8 cellular contexts compared by ENCODE assay signal in the genomic region with DNA sequence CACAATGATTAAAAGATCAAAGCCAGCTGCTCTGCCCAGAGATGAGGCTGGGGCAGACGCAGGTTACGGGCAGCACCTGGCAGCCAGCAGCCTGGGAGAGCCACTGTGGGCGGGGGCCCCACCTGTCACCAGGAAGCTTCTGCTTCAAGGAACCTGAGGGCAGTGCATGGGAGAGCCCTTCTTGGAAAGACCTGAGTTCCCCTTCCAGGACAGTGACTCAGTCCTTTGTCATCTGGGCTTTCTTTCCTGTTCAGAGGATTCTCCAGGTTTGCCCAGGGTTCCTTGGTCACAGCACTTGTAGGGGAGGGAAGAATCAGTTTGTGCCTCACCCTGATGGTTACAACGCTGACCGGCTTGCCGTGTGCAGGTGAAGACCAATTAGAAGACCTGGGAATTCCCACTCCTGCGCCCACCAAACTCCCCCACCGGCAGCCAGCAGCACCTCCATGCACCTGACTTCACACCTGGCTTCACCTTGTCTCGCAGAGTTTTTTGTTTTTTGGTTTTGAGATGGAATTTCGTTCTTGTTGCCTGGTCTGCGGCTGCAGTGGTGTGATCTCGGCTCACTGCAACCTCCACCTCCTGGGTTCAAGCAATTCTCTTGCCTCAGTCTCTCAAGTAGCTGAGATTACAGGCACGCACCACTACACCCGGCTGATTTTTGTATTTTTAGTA. TPM values are rescaled to one million over a fixed set of nuclear protein-coding genes. Genes with fewer than 3 reads are reported as not detected.
A peak's percentile ranks its signal among the peaks of the same experiment; 100 is the strongest.
DNase-seq lines count a peak whose midpoint lies in the region; ATAC-seq, FAIRE-seq and TF ChIP-seq lines count a peak whose summit lies in the region.

No MANE protein-coding gene starts in this region.

- peaks cover 0 to 2% of the 10 kb centered on the region in 2 experiments; a peak in 1 of 4 replicates for H3K27me3 ChIP-seq in GM12878 (replicated peaks in 1 of 2; ENCODE audit: control insufficient read depth in 2 of 2, insufficient read depth in 2 of 2, low read length in 1 of 2)
- no peaks in the 10 kb centered on the region for H3K27me3 ChIP-seq in prostate gland (replicated peaks; ENCODE audit: insufficient read depth)

- peak overlapping the region; percentile 54 for H3K9ac ChIP-seq in GM12878 (ENCODE audit: control insufficient read depth, insufficient read depth, low read length)

- H3K4me1 ChIP-seq in GM12878 (ENCODE audit: control insufficient read depth, insufficient read depth, low read length) (peaks cover 42% of the 10 kb centered on the region), prostate gland (replicated peaks) (no peaks in the 10 kb centered on the region)

- RAD21 ChIA-PET in GM12878 (lab: Charles Lee; ENCODE audit: unreplicated experiment), result interaction anchor here (0.9 to 2.8 kb wide), 3 partner anchors 12 to 469 kb away, joined by 3 to 9 read pairs (median 5); no protein-coding TSS in a partner anchor

- 16% methylated on average over 14 of the region's 14 CpGs for WGBS in GM12878 (ENCODE audit: insufficient coverage, insufficient replicate concordance, low lambda C conversion rate, missing lambda C conversion rate)
- WGBS in prostate gland, result 82% methylated on average over 14 of the region's 14 CpGs

- FAIRE-seq in GM12878 (lab: Jason Lieb, UNC), result peak; percentile 35

- DNase-seq in NCI-H2029 (lab: John Stamatoyannopoulos, UW) (peak; percentile 34), NCI-H2029 treated with DMSO at 0.1 percent for 48 hours (lab: John Stamatoyannopoulos, UW) (no peak), NCI-H69 (lab: John Stamatoyannopoulos, UW) (peak; percentile 57), GM12878 (ENCODE audit: low read depth, low spot score) (no peak), prostate gland (ENCODE audit: low spot score) (peak; percentile 40), mesothelial cell of epicardium (ENCODE audit: low spot score in 2 of 2, unreplicated experiment in 2 of 2) (no peak), medulla oblongata (ENCODE audit: extremely low spot score) (no peak), NCI-H526 treated with DMSO at 0.1 percent for 48 hours (lab: John Stamatoyannopoulos, UW) (no peak)

- no peak for TF ChIP-seq RAD21 in GM12878 (IDR thresholded peaks at IDR 0.05; ENCODE audit: insufficient read depth, low read depth, low read length)

- H3K36me3 ChIP-seq in GM12878 (ENCODE audit: control insufficient read depth in 2 of 2, insufficient read depth in 2 of 2, low read length in 1 of 2) (no peaks in the 10 kb centered on the region; a peak in 1 of 4 replicates), prostate gland (no peaks in the 10 kb centered on the region)

- H3K4me1 Mint-ChIP-seq in mesothelial cell of epicardium, result no peaks in the 10 kb centered on the region

- intact Hi-C loops in GM12878 (cut with micrococcal nuclease; ENCODE audit: unreplicated experiment), result loop anchor here (5.0 kb wide), 1 partner anchor 221 kb away; no protein-coding TSS in a partner anchor
- intact Hi-C loops in prostate gland (cut with DNase I), result no loop called here

- POLR2A ChIA-PET in GM12878 (lab: Charles Lee), result interaction anchor here (1.2 to 2.5 kb wide), 4 partner anchors 62 to 228 kb away, joined by 3 to 8 read pairs (median 6); a partner anchor contains a TSS

- no peak for TF ChIP-seq POLR2A in GM12878 (IDR thresholded peaks at IDR 0.05; ENCODE audit: low read depth, low read length)
- TF ChIP-seq POLR2A in prostate gland (IDR thresholded peaks at IDR 0.05), result no peak

- H3K27me3 Mint-ChIP-seq in mesothelial cell of epicardium (ENCODE audit: low read depth), result peaks cover 43% of the 10 kb centered on the region

- H3K27ac Mint-ChIP-seq in mesothelial cell of epicardium, result no peak overlapping the region

- no peaks in the 10 kb centered on the region for H3K9me3 ChIP-seq in GM12878 (replicated peaks; ENCODE audit: control insufficient read depth, insufficient read depth, low read length)
- H3K9me3 ChIP-seq in prostate gland, result no peaks in the 10 kb centered on the region

- H3K4me3 ChIP-seq in GM12878 (peak overlapping the region; percentile 59; the same call in 1 of the 2 replicates), prostate gland (no peak overlapping the region)

- peak overlapping the region; percentile 71 for H3K4me2 ChIP-seq in GM12878 (ENCODE audit: control insufficient read depth, insufficient read depth)

- no peak overlapping the region for H3K4me3 Mint-ChIP-seq in mesothelial cell of epicardium

- H4K20me1 ChIP-seq in GM12878 (ENCODE audit: control insufficient read depth, insufficient read depth), result no peaks in the 10 kb centered on the region

- SMC1A ChIA-PET in GM12878 (lab: Charles Lee; ENCODE audit: uncharacterized antibody, unreplicated experiment), result interaction anchor here (0.7 to 1.3 kb wide), 5 partner anchors 10 to 507 kb away, joined by 3 read pairs; no protein-coding TSS in a partner anchor

- H3K79me2 ChIP-seq in GM12878 (ENCODE audit: control insufficient read depth, insufficient read depth, low read length), result no peaks in the 10 kb centered on the region

- no peak for TF ChIP-seq EP300 in GM12878 (IDR thresholded peaks at IDR 0.05; ENCODE audit: borderline replicate concordance in 1 of 2, control insufficient read depth in 1 of 2, low read depth in 2 of 2, low read length in 2 of 2)

- no peak overlapping the region for H2AFZ ChIP-seq in GM12878 (ENCODE audit: control insufficient read depth, low read depth, low read length)

- H3K27ac ChIP-seq in GM12878 (ENCODE audit: control insufficient read depth, insufficient read depth), result peak overlapping the region; percentile 75
- no peak overlapping the region for H3K27ac ChIP-seq in prostate gland

- no peak for ATAC-seq in GM12878

- no TSS peak for BruUV-seq in GM12878 (replicated peaks; lab: Mats Ljungman, UMichigan)

- no peaks in the 10 kb centered on the region for H3K9me3 Mint-ChIP-seq in mesothelial cell of epicardium

- CTCF ChIA-PET in GM12878 (lab: Yijun Ruan, JAX), result interaction anchor here (0.6 to 5.9 kb wide), 11 partner anchors 12 to 220 kb away, joined by 3 to 32 read pairs (median 3); no protein-coding TSS in a partner anchor

- in situ Hi-C loops in GM12878 (cut with MboI), result loop anchor here (10.0 kb wide), 2 partner anchors 777 to 837 kb away; no protein-coding TSS in a partner anchor

- TF ChIP-seq CTCF in GM12878 (IDR thresholded peaks at IDR 0.05 in 2 of 3, conservative IDR thresholded peaks at IDR 0.05 in 1 of 3; ENCODE audit: control insufficient read depth in 2 of 3, extremely low read depth in 1 of 3, insufficient read depth in 1 of 3, low read depth in 3 of 3, low read length in 3 of 3) (no peak), prostate gland (IDR thresholded peaks at IDR 0.05) (no peak), mesothelial cell of epicardium (IDR thresholded peaks at IDR 0.05; ENCODE audit: unreplicated experiment) (no peak)

- H3K36me3 Mint-ChIP-seq in mesothelial cell of epicardium, result no peaks in the 10 kb centered on the region

TF ChIP-seq in GM12878, 131 proteins besides CTCF, POLR2A, EP300 and RAD21 (continues in another document):
- TF ChIP-seq CBX3 (IDR thresholded peaks at IDR 0.05; ENCODE audit: borderline replicate concordance, low read depth) (no peak), EZH2 (IDR thresholded peaks at IDR 0.05; ENCODE audit: borderline replicate concordance, control insufficient read depth, low read depth, low read length) (no peak), YBX1 (IDR thresholded peaks at IDR 0.05) (no peak), EED (IDR thresholded peaks at IDR 0.05; ENCODE audit: low read depth) (0 out of 2 replicates have a peak, but pooled peaks have one; percentile 28), ZNF622 (IDR thresholded peaks at IDR 0.05) (no peak), BHLHE40 (IDR thresholded peaks at IDR 0.05; ENCODE audit: borderline replicate concordance in 1 of 2, low read depth in 2 of 2, low read length in 1 of 2) (peak; percentile 35 to 45; a peak in 1 of 4 replicates), CHD1 (IDR thresholded peaks at IDR 0.05; ENCODE audit: low read depth, low read length) (no peak)

RNA-seq across cellular contexts. Expression of a gene that starts 2.0 kb away (rescaled TPM):
- total RNA-seq in GM12878 (2013; cell fraction: nucleolus; rRNA removed), result 2.8 and 6.3 TPM in 2 replicates
- 7.5 and 8.3 TPM in 2 replicates for total RNA-seq in GM12878 (2014; rRNA removed)
- 4.8 TPM in 2 replicates for total RNA-seq in GM12878 (2014; rRNA removed; fragmentation: Illumina TruSeq; extraction: Trizol)
- 4.8 and 6.3 TPM in 2 replicates for total RNA-seq in GM12878 (2021)
- polyA plus RNA-seq in GM12878 (2011; ENCODE audit: low read depth), result 3.7 TPM
- 5.0 and 5.4 TPM in 2 replicates for polyA plus RNA-seq in GM12878 (2011; rRNA removed)
- 3.0 and 4.5 TPM in 2 replicates for polyA plus RNA-seq in GM12878 (2011; cell fraction: cytosol; rRNA removed)
- polyA plus RNA-seq in GM12878 (2011; cell fraction: nucleus; rRNA removed), result 32.4 and 37.2 TPM in 2 replicates
- polyA plus RNA-seq in GM12878 (2012), result 3.7 and 8.2 TPM in 2 replicates
- 6.2 and 6.8 TPM in 2 replicates for polyA plus RNA-seq in GM12878 (2014; fragmentation: Illumina TruSeq; extraction: Trizol)
- polyA plus RNA-seq in GM12878 (2014; fragmentation: Nextera tagmentation; extraction: Ambion mirVana), result 1 to 10 TPM in 1 of 2 experiments, under 1 TPM in 1; 0.93 to 1.1 TPM
- 9.3 and 10.6 TPM in 2 replicates for polyA plus RNA-seq in GM12878 (2014; rRNA removed)
- polyA plus RNA-seq in GM12878 (2016; fragmentation: Nextera tagmentation; extraction: Ambion mirVana), result 1 to 10 TPM; 2.5 to 3.0 TPM
- 2.7 and 4.4 TPM in 2 replicates for polyA minus RNA-seq in GM12878 (2011; rRNA and poly(A)+ RNA removed)
- 1.0 and 2.9 TPM in 2 replicates for polyA minus RNA-seq in GM12878 (2011; cell fraction: cytosol; rRNA and poly(A)+ RNA removed)
- polyA minus RNA-seq in GM12878 (2011; cell fraction: nucleus; rRNA and poly(A)+ RNA removed), result 4.7 and 7.9 TPM in 2 replicates
- total RNA-seq in prostate gland, result 1 to 10 TPM in 1 of 2 donors, under 1 TPM in 1; 0.14 to 8.9 TPM
- not detected in 3 replicates for total RNA-seq in mesothelial cell of epicardium

RNA-seq across cellular contexts. Expression of a gene that starts 57.3 kb away (rescaled TPM):
- total RNA-seq in GM12878 (2013; cell fraction: nucleolus; rRNA removed), result 0.78 and 0.88 TPM in 2 replicates
- total RNA-seq in GM12878 (2014; rRNA removed), result 0.06 and 0.11 TPM in 2 replicates
- total RNA-seq in GM12878 (2014; rRNA removed; fragmentation: Illumina TruSeq; extraction: Trizol), result 0.05 TPM in 1 of 2 replicates, not detected in the other
- total RNA-seq in GM12878 (2021), result 0.33 and 0.56 TPM in 2 replicates
- not detected for polyA plus RNA-seq in GM12878 (2011; ENCODE audit: low read depth)
- polyA plus RNA-seq in GM12878 (2011; rRNA removed), result not detected in 2 replicates
- polyA plus RNA-seq in GM12878 (2011; cell fraction: cytosol; rRNA removed), result not detected in 2 replicates
- not detected in 2 replicates for polyA plus RNA-seq in GM12878 (2011; cell fraction: nucleus; rRNA removed)
- 0.07 TPM in 1 of 2 replicates, not detected in the other for polyA plus RNA-seq in GM12878 (2012)
- 0.09 TPM in 1 of 2 replicates, not detected in the other for polyA plus RNA-seq in GM12878 (2014; fragmentation: Illumina TruSeq; extraction: Trizol)
- under 1 TPM in 1 of 2 experiments, not detected in 1; 0.02 TPM for polyA plus RNA-seq in GM12878 (2014; fragmentation: Nextera tagmentation; extraction: Ambion mirVana)
- 0.14 TPM in 2 replicates for polyA plus RNA-seq in GM12878 (2014; rRNA removed)
- not detected for polyA plus RNA-seq in GM12878 (2016; fragmentation: Nextera tagmentation; extraction: Ambion mirVana)
- not detected in 2 replicates for polyA minus RNA-seq in GM12878 (2011; rRNA and poly(A)+ RNA removed)
- polyA minus RNA-seq in GM12878 (2011; cell fraction: cytosol; rRNA and poly(A)+ RNA removed), result not detected in 2 replicates
- polyA minus RNA-seq in GM12878 (2011; cell fraction: nucleus; rRNA and poly(A)+ RNA removed), result not detected in 2 replicates
- under 1 TPM in 1 of 2 donors, not detected in 1; 0.68 TPM for total RNA-seq in prostate gland
- total RNA-seq in mesothelial cell of epicardium, result not detected in 3 replicates

Comparison
In these comparisons a context has a peak if more than half of its experiments do, and no peak if none do; other contexts are left out.
1. DNase-seq: peak in NCI-H2029 (single experiment), NCI-H69 (single experiment) and prostate gland (single experiment); none in NCI-H2029 treated with DMSO at 0.1 percent for 48 hours (single experiment), GM12878 (single experiment), mesothelial cell of epicardium (0 of 2), medulla oblongata (single experiment) and NCI-H526 treated with DMSO at 0.1 percent for 48 hours (single experiment).